ENCODE assay signal across 22 cellular contexts in the genomic region with DNA sequence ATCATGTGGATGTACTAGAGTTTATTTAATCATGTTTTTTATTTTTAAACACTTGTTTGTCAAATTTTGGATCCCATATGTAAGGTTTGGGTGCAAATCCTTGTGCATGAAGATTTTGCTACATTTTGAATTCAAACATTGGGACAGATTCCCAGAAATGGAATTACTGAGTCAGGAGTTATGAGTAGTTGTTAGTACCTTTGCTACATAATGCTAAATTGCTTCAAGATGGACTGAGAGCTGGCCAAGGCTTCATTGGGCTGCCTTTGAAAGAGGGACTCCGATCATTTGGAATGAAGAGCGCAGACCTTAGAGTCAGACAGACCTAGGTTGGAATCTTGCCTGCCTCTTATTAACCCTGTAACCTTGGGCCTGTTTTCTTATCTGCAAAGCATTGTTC.
"Had no signal": no experiment of that assay in that cellular context is flagged by ENCODE, and none has a peak within 500 bp of the region (broad histone marks: within the 10 kb centered on the region; RNA-seq: fewer than 3 reads in every experiment).

No MANE protein-coding gene starts in this region.

- H3K36me3 ChIP-seq: gastroesophageal sphincter, neutrophil, sigmoid colon, suprapubic skin, thyroid gland, upper lobe of left lung, uterus had no signal

- H3K4me3 ChIP-seq: dorsolateral prefrontal cortex, gastroesophageal sphincter, mucosa of descending colon, psoas muscle, sigmoid colon, skin epidermis, suprapubic skin, thyroid gland, upper lobe of left lung, uterus had no signal

- DNase-seq: cortex of kidney; dorsolateral prefrontal cortex; effector CD8-positive, alpha-beta T cell; glutamatergic neuron; islet precursor cell; mammary epithelial cell; mucosa of descending colon; naive thymus-derived CD8-positive, alpha-beta T cell; psoas muscle; retina; sigmoid colon; stimulated activated CD4-positive, alpha-beta T cell treated with anti-CD3 and anti-CD28 coated beads, Interleukin-12 subunit alpha, Interleukin-12 subunit beta, amount 100 ng/mL, for 4 hours; stimulated activated naive CD4-positive, alpha-beta T cell; thyroid gland; upper lobe of left lung; uterus had no signal

- H3K27me3 Mint-ChIP-seq: naive thymus-derived CD8-positive, alpha-beta T cell had no signal

- H3K9me3 ChIP-seq: mucosa of descending colon, neutrophil, sigmoid colon, suprapubic skin, thyroid gland, upper lobe of left lung had no signal

- H3K27ac ChIP-seq: dorsolateral prefrontal cortex, gastroesophageal sphincter, neutrophil, psoas muscle, sigmoid colon, skin epidermis, suprapubic skin, thyroid gland, upper lobe of left lung, uterus had no signal

- ATAC-seq: esophagus mucosa; gastroesophageal sphincter; left lobe of liver; mucosa of descending colon; naive thymus-derived CD8-positive, alpha-beta T cell; psoas muscle had no signal

- H3K27ac Mint-ChIP-seq: naive thymus-derived CD8-positive, alpha-beta T cell had no signal

- H3K4me3 Mint-ChIP-seq: naive thymus-derived CD8-positive, alpha-beta T cell had no signal

- H3K27me3 ChIP-seq: gastroesophageal sphincter, neutrophil, sigmoid colon, suprapubic skin, thyroid gland, upper lobe of left lung, uterus had no signal

- H3K4me1 ChIP-seq: gastroesophageal sphincter, psoas muscle, sigmoid colon, suprapubic skin, upper lobe of left lung, uterus had no signal
